ENCODE assay signal across 8 cellular contexts in genomic region chr5:40879163-40879942, GRCh38. TPM values are rescaled to one million over a fixed set of nuclear protein-coding genes. Genes with fewer than 3 reads are reported as not detected.
A peak's percentile ranks its signal among the peaks of the same experiment; 100 is the strongest.
DNase-seq lines count a peak whose midpoint lies in the region; ATAC-seq and TF ChIP-seq lines count a peak whose summit lies in the region.

No MANE protein-coding gene starts in this region.

- TF ChIP-seq CTCF in Calu3 (IDR thresholded peaks at IDR 0.05; ENCODE audit: unreplicated experiment): peak; percentile 30

- H3K36me3 Mint-ChIP-seq in Calu3 (ENCODE audit: insufficient read depth, unreplicated experiment): no peaks in the 10 kb centered on the region
- no peaks in the 10 kb centered on the region for H3K36me3 Mint-ChIP-seq in central memory CD8-positive, alpha-beta T cell (ENCODE audit: insufficient read depth)
- peaks cover 2% of the 10 kb centered on the region for H3K36me3 Mint-ChIP-seq in activated CD8-positive, alpha-beta memory T cell treated with anti-CD3 and anti-CD28 coated beads, Interleukin-2, amount 10 ng/mL, durations not matched to agents 7 days and 5 days

- H4K8ac ChIP-seq in mesenchymal stem cell (ENCODE audit: low read length): no peak overlapping the region

- CTCF ChIA-PET in Calu3 (lab: Charles Lee): no interaction called here
- CTCF ChIA-PET in activated CD8-positive, alpha-beta memory T cell treated with anti-CD3 and anti-CD28 coated beads, Interleukin-2, amount 10 ng/mL, durations not matched to agents 7 days and 5 days (lab: Charles Lee): interaction anchor here (0.6 to 1.4 kb wide), 6 partner anchors 12 to 1165 kb away, joined by 3 to 6 read pairs (median 4); partner anchors contain the start of genes CARD6 and TTC33

- H3K27me3 Mint-ChIP-seq in Calu3 (ENCODE audit: unreplicated experiment): no peaks in the 10 kb centered on the region
- H3K27me3 Mint-ChIP-seq in central memory CD8-positive, alpha-beta T cell: peaks cover 7% of the 10 kb centered on the region
- H3K27me3 Mint-ChIP-seq in activated CD8-positive, alpha-beta memory T cell treated with anti-CD3 and anti-CD28 coated beads, Interleukin-2, amount 10 ng/mL, durations not matched to agents 7 days and 5 days: peaks cover 10% of the 10 kb centered on the region

- no peaks in the 10 kb centered on the region for H3K4me1 ChIP-seq in mesenchymal stem cell (ENCODE audit: control insufficient read depth, insufficient read depth, low read depth, low read length)

- H3K9ac ChIP-seq in mesenchymal stem cell (ENCODE audit: low read length): peak overlapping the region; percentile 67

- H3K27me3 ChIP-seq in mesenchymal stem cell (ENCODE audit: control insufficient read depth in 1 of 2, insufficient read depth in 1 of 2, low read length in 2 of 2): no peaks in the 10 kb centered on the region

- H2BK12ac ChIP-seq in mesenchymal stem cell (ENCODE audit: low read length in 2 of 2): no peak overlapping the region

- no peak overlapping the region for H3K27ac Mint-ChIP-seq in Calu3 (ENCODE audit: unreplicated experiment)
- peak overlapping the region; percentile 50 for H3K27ac Mint-ChIP-seq in central memory CD8-positive, alpha-beta T cell (ENCODE audit: low read depth)
- H3K27ac Mint-ChIP-seq in activated CD8-positive, alpha-beta memory T cell treated with anti-CD3 and anti-CD28 coated beads, Interleukin-2, amount 10 ng/mL, durations not matched to agents 7 days and 5 days: no peak overlapping the region

- no peak overlapping the region for H3K14ac ChIP-seq in mesenchymal stem cell (ENCODE audit: low read length in 2 of 2)

- no peak overlapping the region for H2BK120ac ChIP-seq in mesenchymal stem cell (ENCODE audit: low read depth, low read length)

- intact Hi-C loops in Calu3 (cut with micrococcal nuclease; ENCODE audit: unreplicated experiment): loop anchor here (1.0 to 10.0 kb wide), 5 partner anchors 45 to 1297 kb away; partner anchors contain the start of genes RPL37 and TTC33

- no peaks in the 10 kb centered on the region for H3K4me1 Mint-ChIP-seq in Calu3 (ENCODE audit: low read depth, unreplicated experiment)
- no peaks in the 10 kb centered on the region for H3K4me1 Mint-ChIP-seq in central memory CD8-positive, alpha-beta T cell
- no peaks in the 10 kb centered on the region for H3K4me1 Mint-ChIP-seq in activated CD8-positive, alpha-beta memory T cell treated with anti-CD3 and anti-CD28 coated beads, Interleukin-2, amount 10 ng/mL, durations not matched to agents 7 days and 5 days

- 54% methylated on average over 3 of the region's 10 CpGs for WGBS in mesenchymal stem cell

- no peaks in the 10 kb centered on the region for H3K36me3 ChIP-seq in mesenchymal stem cell (ENCODE audit: control insufficient read depth in 1 of 2, insufficient read depth in 2 of 2, low read depth in 1 of 2, low read length in 2 of 2)

- H2AFZ ChIP-seq in mesenchymal stem cell (ENCODE audit: low read depth, low read length): no peak overlapping the region

- no peak overlapping the region for H3K4ac ChIP-seq in mesenchymal stem cell (ENCODE audit: low read depth in 1 of 2, low read length in 2 of 2)

- H3K79me1 ChIP-seq in mesenchymal stem cell (replicated peaks; ENCODE audit: low read length, poor library complexity, severe bottlenecking): no peaks in the 10 kb centered on the region

- no peak overlapping the region for H2AK5ac ChIP-seq in mesenchymal stem cell (ENCODE audit: low read length, severe bottlenecking)

- H3K4me3 ChIP-seq in mesenchymal stem cell (ENCODE audit: insufficient read depth in 1 of 2, low read depth in 1 of 2, low read length in 2 of 2): no peak overlapping the region

- peaks cover 12% of the 10 kb centered on the region for H3K9me3 Mint-ChIP-seq in Calu3 (ENCODE audit: low read depth, unreplicated experiment)
- H3K9me3 Mint-ChIP-seq in central memory CD8-positive, alpha-beta T cell: no peaks in the 10 kb centered on the region
- H3K9me3 Mint-ChIP-seq in activated CD8-positive, alpha-beta memory T cell treated with anti-CD3 and anti-CD28 coated beads, Interleukin-2, amount 10 ng/mL, durations not matched to agents 7 days and 5 days (ENCODE audit: low read depth): peaks cover 4% of the 10 kb centered on the region

- ATAC-seq in HG02885 (IDR thresholded peaks at IDR 0.05; ENCODE audit: poor library complexity, unreplicated experiment) (peak; percentile 65), GM21786 (IDR thresholded peaks at IDR 0.05; ENCODE audit: unreplicated experiment) (no peak)
- no peak for ATAC-seq in central memory CD8-positive, alpha-beta T cell (replicated peaks; ENCODE audit: extremely low read depth, poor library complexity, severe bottlenecking)
- no peak for ATAC-seq in activated CD8-positive, alpha-beta memory T cell treated with anti-CD3 and anti-CD28 coated beads, Interleukin-2, amount 10 ng/mL, durations not matched to agents 7 days and 5 days

- no TSS peak for BruUV-seq in Calu3 (replicated peaks; lab: Mats Ljungman, UMichigan)

- H3K23ac ChIP-seq in mesenchymal stem cell (ENCODE audit: low read length in 2 of 2): no peak overlapping the region

- DNase-seq in Calu3: no peak
- DNase-seq in NCI-H82 treated with DMSO at 0.1 percent for 48 hours (lab: John Stamatoyannopoulos, UW; ENCODE audit: unreplicated experiment): peak; percentile 16
- no peak for DNase-seq in central memory CD8-positive, alpha-beta T cell (ENCODE audit: low spot score in 2 of 2)
- peak; percentile 33 for DNase-seq in mesenchymal stem cell
- no peak for DNase-seq in activated CD8-positive, alpha-beta memory T cell treated with anti-CD3 and anti-CD28 coated beads, Interleukin-2, amount 10 ng/mL, durations not matched to agents 7 days and 5 days
- no peak for DNase-seq in GM19238 (ENCODE audit: insufficient read length, low spot score)

- no peak overlapping the region for H3K4me2 ChIP-seq in mesenchymal stem cell (ENCODE audit: low read length, poor library complexity, severe bottlenecking)

- no peak overlapping the region for H4K91ac ChIP-seq in mesenchymal stem cell (ENCODE audit: low read length)

- H2BK5ac ChIP-seq in mesenchymal stem cell (ENCODE audit: low read depth, low read length, poor library complexity, severe bottlenecking): no peak overlapping the region

- H3K9me3 ChIP-seq in mesenchymal stem cell (ENCODE audit: control insufficient read depth, low read length): peaks cover 9% of the 10 kb centered on the region

- no peak overlapping the region for H3K27ac ChIP-seq in mesenchymal stem cell (ENCODE audit: low read length, poor library complexity, severe bottlenecking)

- no peak overlapping the region for H3K4me3 Mint-ChIP-seq in Calu3 (ENCODE audit: low read depth, unreplicated experiment)
- H3K4me3 Mint-ChIP-seq in central memory CD8-positive, alpha-beta T cell: no peak overlapping the region
- H3K4me3 Mint-ChIP-seq in activated CD8-positive, alpha-beta memory T cell treated with anti-CD3 and anti-CD28 coated beads, Interleukin-2, amount 10 ng/mL, durations not matched to agents 7 days and 5 days: no peak overlapping the region

- no peak overlapping the region for H2BK15ac ChIP-seq in mesenchymal stem cell (ENCODE audit: low read depth, poor library complexity, severe bottlenecking)

- H3K18ac ChIP-seq in mesenchymal stem cell (ENCODE audit: low read depth in 1 of 2, low read length in 2 of 2): no peak overlapping the region

RNA-seq across cellular contexts. Expression of gene C7, which starts 29.9 kb away (rescaled TPM):
- not detected in 2 replicates for total RNA-seq in Calu3 (2022)
- polyA plus RNA-seq in mesenchymal stem cell (2013, experiment 1 of 2): 0.37 TPM
- polyA plus RNA-seq in mesenchymal stem cell (2013, experiment 2 of 2): 0.95 TPM
- total RNA-seq in activated CD8-positive, alpha-beta memory T cell treated with anti-CD3 and anti-CD28 coated beads, Interleukin-2, amount 10 ng/mL, durations not matched to agents 7 days and 5 days: not detected

RNA-seq across cellular contexts. Expression of gene CARD6, which starts 38.2 kb away (rescaled TPM):
- 5.9 and 8.2 TPM in 2 replicates for total RNA-seq in Calu3 (2022)
- 3.8 TPM for polyA plus RNA-seq in mesenchymal stem cell (2013, experiment 1 of 2)
- 3.9 TPM for polyA plus RNA-seq in mesenchymal stem cell (2013, experiment 2 of 2)
- total RNA-seq in activated CD8-positive, alpha-beta memory T cell treated with anti-CD3 and anti-CD28 coated beads, Interleukin-2, amount 10 ng/mL, durations not matched to agents 7 days and 5 days: 1 to 10 TPM; 2.6 to 4.6 TPM

RNA-seq across cellular contexts. Expression of gene RPL37, which starts 44.3 kb away (rescaled TPM):
- total RNA-seq in Calu3 (2022): 984 and 1,038 TPM in 2 replicates
- 5,031 TPM for polyA plus RNA-seq in mesenchymal stem cell (2013, experiment 1 of 2)
- polyA plus RNA-seq in mesenchymal stem cell (2013, experiment 2 of 2): 4,706 TPM
- total RNA-seq in activated CD8-positive, alpha-beta memory T cell treated with anti-CD3 and anti-CD28 coated beads, Interleukin-2, amount 10 ng/mL, durations not matched to agents 7 days and 5 days: 1,000 to 10,000 TPM; 1,192 to 1,333 TPM

Comparison
In these comparisons a context has a peak if more than half of its experiments do, and no peak if none do; other contexts are left out.
1. DNase-seq: peak in NCI-H82 treated with DMSO at 0.1 percent for 48 hours (single experiment) and mesenchymal stem cell (single experiment); none in Calu3 (single experiment), central memory CD8-positive, alpha-beta T cell (0 of 2), activated CD8-positive, alpha-beta memory T cell treated with anti-CD3 and anti-CD28 coated beads, Interleukin-2, amount 10 ng/mL, durations not matched to agents 7 days and 5 days (single experiment) and GM19238 (single experiment).